Comparison of ENCODE assay signal across 1 cellular context in genomic region chr7:128092221-128092620, GRCh38.
TF ChIP-seq lines count a peak whose summit lies in the region.

No MANE protein-coding gene starts in this region.

TF ChIP-seq in IMR-90, 13 proteins besides CTCF, POLR2A, EP300 and RAD21 (continued from another document):
- TF ChIP-seq, protein P1, sequence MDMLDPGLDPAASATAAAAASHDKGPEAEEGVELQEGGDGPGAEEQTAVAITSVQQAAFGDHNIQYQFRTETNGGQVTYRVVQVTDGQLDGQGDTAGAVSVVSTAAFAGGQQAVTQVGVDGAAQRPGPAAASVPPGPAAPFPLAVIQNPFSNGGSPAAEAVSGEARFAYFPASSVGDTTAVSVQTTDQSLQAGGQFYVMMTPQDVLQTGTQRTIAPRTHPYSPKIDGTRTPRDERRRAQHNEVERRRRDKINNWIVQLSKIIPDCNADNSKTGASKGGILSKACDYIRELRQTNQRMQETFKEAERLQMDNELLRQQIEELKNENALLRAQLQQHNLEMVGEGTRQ (IDR thresholded peaks at IDR 0.05; ENCODE audit: low read depth, low read length): no peak
- TF ChIP-seq FOS (IDR thresholded peaks at IDR 0.05; ENCODE audit: low read depth, low read length) (no peak), MXI1 (IDR thresholded peaks at IDR 0.05; ENCODE audit: borderline replicate concordance, low read depth, low read length) (no peak), MAFK (IDR thresholded peaks at IDR 0.05; ENCODE audit: low read depth, low read length) (no peak), SMC3 (IDR thresholded peaks at IDR 0.05; ENCODE audit: low read depth, low read length) (no peak), RFX5 (IDR thresholded peaks at IDR 0.05; ENCODE audit: low read depth, low read length) (no peak)
